ENCODE assay signal across 32 cellular contexts in genomic region chr4:3727847-3728469, GRCh38. TPM values are rescaled to one million over a fixed set of nuclear protein-coding genes. Genes with fewer than 3 reads are reported as not detected.
"Had no signal": no experiment of that assay in that cellular context is flagged by ENCODE, and none has a peak within 500 bp of the region (broad histone marks: within the 10 kb centered on the region; RNA-seq: fewer than 3 reads in every experiment).

No MANE protein-coding gene starts in this region.

- FAIRE-seq: astrocyte, bronchial epithelial cell, endometrium, endothelial cell of umbilical vein had no signal

- H3K27ac ChIP-seq: brain microvascular endothelial cell, colonic mucosa, epithelial cell of prostate, esophagus squamous epithelium, gastroesophageal sphincter, heart right ventricle, VCaP had no signal

- H3K4me1 ChIP-seq: colonic mucosa had no signal

- DNase-seq: activated B cell treated with CpG ODN at 0.5 μM for 24 hours; activated CD4-positive, alpha-beta T cell treated with anti-CD3 and anti-CD28 coated beads for 48 hours; activated CD4-positive, alpha-beta T cell treated with anti-CD3 and anti-CD28 coated beads, Interleukin-2, amount 50 U/mL, for 1 hour; activated CD4-positive, alpha-beta T cell treated with anti-CD3 and anti-CD28 coated beads, Interleukin-2, amount 50 U/mL, for 48 hours; activated CD8-positive, alpha-beta memory T cell treated with anti-CD3 and anti-CD28 coated beads for 24 hours; activated CD8-positive, alpha-beta T cell treated with anti-CD3 and anti-CD28 coated beads for 36 hours; activated effector memory CD4-positive, alpha-beta T cell treated with Interleukin-2 at 50 U/mL for 16 hours; activated gamma-delta T cell treated with Interleukin-2 at 50 U/mL for 16 hours; activated naive CD4-positive, alpha-beta T cell treated with anti-CD3 and anti-CD28 coated beads, Interleukin-2, amount 50 U/mL, for 16 hours; activated naive CD4-positive, alpha-beta T cell treated with Interleukin-2 at 50 U/mL for 16 hours; activated T-cell treated with anti-CD3 and anti-CD28 coated beads, Interleukin-2, amount 50 U/mL, for 4 hours; amniotic stem cell; anterior cingulate cortex; brain microvascular endothelial cell; central memory CD4-positive, alpha-beta T cell; cerebellar nuclear complex; colonic mucosa; effector CD8-positive, alpha-beta T cell; esophagus squamous epithelium; foreskin melanocyte; heart right ventricle; T-helper 2 cell had no signal

- H3K4me3 ChIP-seq: colonic mucosa, esophagus squamous epithelium, gastroesophageal sphincter, heart right ventricle had no signal

- H3K9me3 ChIP-seq: colonic mucosa had no signal

- ATAC-seq: activated CD4-positive, CD25-positive, alpha-beta regulatory T cell treated with anti-CD3 and anti-CD28 coated beads, Interleukin-2, amount 50 U/mL, for 24 hours; activated CD8-positive, alpha-beta T cell treated with anti-CD3 and anti-CD28 coated beads for 36 hours; activated T-cell treated with anti-CD3 and anti-CD28 coated beads, Interleukin-2, amount 50 U/mL, for 4 hours; activated T-helper 17 cell treated with anti-CD3 and anti-CD28 coated beads, Interleukin-2, amount 50 U/mL, for 72 hours; gastroesophageal sphincter had no signal

- H3K36me3 ChIP-seq: brain microvascular endothelial cell, colonic mucosa, esophagus squamous epithelium, gastroesophageal sphincter, heart right ventricle had no signal

RNA-seq across cellular contexts. Expression of gene ADRA2C, which starts 38.2 kb away (rescaled TPM):
- total RNA-seq: activated B cell treated with CpG ODN at 0.5 μM for 24 hours; activated T-cell treated with anti-CD3 and anti-CD28 coated beads, Interleukin-2, amount 50 U/mL, for 4 hours; activated T-helper 17 cell treated with anti-CD3 and anti-CD28 coated beads, Interleukin-2, amount 50 U/mL, for 72 hours; T-helper 1 cell treated with Interleukin-12 subunit alpha and Interleukin-12 subunit beta and Interleukin-4 antibody, amounts not matched to agents 30 ng/mL and 1 ng/mL, for 36 hours had no signal
